In the genomic region with DNA sequence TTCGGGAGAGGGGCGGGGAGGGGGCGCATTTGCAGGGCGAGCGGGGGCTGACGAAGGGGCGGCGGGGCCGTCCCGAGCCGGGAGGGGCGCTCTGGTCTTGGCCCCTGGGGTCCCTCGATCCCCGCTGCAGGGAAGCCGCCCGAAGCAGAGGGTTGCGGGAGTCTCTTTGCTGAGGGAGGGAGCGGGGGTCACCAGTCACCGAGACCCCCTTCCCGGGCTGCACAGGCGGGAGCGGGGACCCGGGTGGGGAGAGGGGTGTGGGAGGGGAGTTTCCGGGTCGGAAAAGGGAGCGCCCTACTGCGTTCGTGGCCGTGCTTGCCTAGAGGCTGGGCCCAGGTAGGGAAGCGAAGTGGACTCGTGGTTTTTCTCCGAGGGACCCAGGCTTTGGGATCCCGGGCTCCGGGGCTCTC, we compare ENCODE assay signal across 6 cellular contexts. TPM values are rescaled to one million over a fixed set of nuclear protein-coding genes. Genes with fewer than 3 reads are reported as not detected.
DNase-seq lines count a peak whose midpoint lies in the region; ATAC-seq and TF ChIP-seq lines count a peak whose summit lies in the region.

No MANE protein-coding gene starts in this region.

- H3K27ac ChIP-seq in ovary: no peak overlapping the region

- TF ChIP-seq POLR2A in ovary (IDR thresholded peaks at IDR 0.05): no peak

- peaks cover 0 to 5% (median 0%) of the 10 kb centered on the region in 7 donors for H3K9me3 Mint-ChIP-seq in CD14-positive monocyte
- H3K9me3 Mint-ChIP-seq in central memory CD8-positive, alpha-beta T cell: no peaks in the 10 kb centered on the region

- H3K36me3 Mint-ChIP-seq in CD14-positive monocyte: peaks cover 21 to 29% of the 10 kb centered on the region in 2 donors
- peaks cover 11% of the 10 kb centered on the region for H3K36me3 Mint-ChIP-seq in central memory CD8-positive, alpha-beta T cell (ENCODE audit: insufficient read depth)

- H3K9me3 ChIP-seq in ovary: no peaks in the 10 kb centered on the region

- no peaks in the 10 kb centered on the region for H3K27me3 ChIP-seq in ovary

- intact Hi-C loops in CD14-positive monocyte (cut with micrococcal nuclease) (no loop called here), ovary (cut with DNase I) (no loop called here)

- H3K36me3 ChIP-seq in ovary: no peaks in the 10 kb centered on the region

- peaks cover 13% of the 10 kb centered on the region for H3K4me1 Mint-ChIP-seq in CD14-positive monocyte
- H3K4me1 Mint-ChIP-seq in central memory CD8-positive, alpha-beta T cell: peaks cover 16% of the 10 kb centered on the region

- H3K4me1 ChIP-seq in ovary (ENCODE audit: insufficient read depth): peaks cover 10% of the 10 kb centered on the region

- no peak for TF ChIP-seq EP300 in ovary (IDR thresholded peaks at IDR 0.05)

- TF ChIP-seq CTCF in CD14-positive monocyte (IDR thresholded peaks at IDR 0.05) (no peak), ovary (IDR thresholded peaks at IDR 0.05) (no peak)

- 0% methylated on average over 27 to 34 of the region's 34 CpGs for WGBS in ovary, 3 donors

- DNase-seq in CD14-positive monocyte (ENCODE audit: low spot score) (no peak), ovary (no peak), RKO (ENCODE audit: low spot score) (no peak), hippocampal formation (lab: John Stamatoyannopoulos, UW) (no peak)
- DNase-seq in central memory CD8-positive, alpha-beta T cell (ENCODE audit: low spot score in 2 of 2): no peak

- peak; percentile 17 for ATAC-seq in HG03039 (IDR thresholded peaks at IDR 0.05; ENCODE audit: unreplicated experiment)
- ATAC-seq in central memory CD8-positive, alpha-beta T cell (replicated peaks; ENCODE audit: extremely low read depth, poor library complexity, severe bottlenecking): no peak

- peaks cover 7 to 14% (median 13%) of the 10 kb centered on the region in 3 donors for H3K27me3 Mint-ChIP-seq in CD14-positive monocyte (ENCODE audit: low read depth in 3 of 3)
- H3K27me3 Mint-ChIP-seq in central memory CD8-positive, alpha-beta T cell: peaks cover 5% of the 10 kb centered on the region

- H3K4me3 Mint-ChIP-seq in CD14-positive monocyte: peak overlapping the region; percentile 74 to 81
- H3K4me3 Mint-ChIP-seq in central memory CD8-positive, alpha-beta T cell: peak overlapping the region; percentile 81

- peak overlapping the region; percentile 63 for H3K4me3 ChIP-seq in ovary

- peak overlapping the region in 1 of 7 donors; percentile 30 for H3K27ac Mint-ChIP-seq in CD14-positive monocyte
- H3K27ac Mint-ChIP-seq in central memory CD8-positive, alpha-beta T cell (ENCODE audit: low read depth): no peak overlapping the region

RNA-seq across cellular contexts. Expression of a gene that starts 0.4 kb away (rescaled TPM):
- polyA plus RNA-seq in CD14-positive monocyte (10 to 100 TPM; 10.1 to 10.9 TPM), ovary (10 to 100 TPM; 35.2 to 54.9 TPM)
- 10 to 100 TPM; 17.4 to 32.0 (median 25.5) TPM for total RNA-seq in ovary

RNA-seq across cellular contexts. Expression of a gene that starts 10.7 kb away (rescaled TPM):
- not detected for polyA plus RNA-seq in CD14-positive monocyte
- under 1 TPM in 1 of 7 donors, not detected in 6; 0.20 TPM for total RNA-seq in ovary
- polyA plus RNA-seq in ovary: under 1 TPM in 1 of 2 donors, not detected in 1; 0.04 TPM

RNA-seq across cellular contexts. Expression of a gene that starts 25.4 kb away (rescaled TPM):
- polyA plus RNA-seq in CD14-positive monocyte (not detected), ovary (not detected)
- not detected for total RNA-seq in ovary

RNA-seq across cellular contexts. Expression of a gene that starts 27.8 kb away (rescaled TPM):
- polyA plus RNA-seq in CD14-positive monocyte (under 1 TPM; 0.07 to 0.16 TPM), ovary (10 to 100 TPM; 13.1 to 19.9 TPM)
- total RNA-seq in ovary: 10 to 100 TPM in 6 of 7 donors, 1 to 10 TPM in 1; 4.0 to 81.6 (median 20.9) TPM

RNA-seq across cellular contexts. Expression of a gene that starts 46.1 kb away (rescaled TPM):
- polyA plus RNA-seq in CD14-positive monocyte (not detected), ovary (not detected)
- under 1 TPM in 1 of 7 donors, not detected in 6; 0.24 TPM for total RNA-seq in ovary
